1 cellular context compared by ENCODE assay signal in genomic region chr2:111897924-111898702, GRCh38.
A peak's percentile ranks its signal among the peaks of the same experiment; 100 is the strongest.
TF ChIP-seq lines count a peak whose summit lies in the region.

TSS of gene MERTK (plus strand) at chr2:111898607. CDS start at chr2:111898736, 129 bp downstream.

TF ChIP-seq in HepG2, 621 proteins besides CTCF, POLR2A, EP300 and RAD21 (continued from another document and continues in another):
- TF ChIP-seq AHDC1 (CRISPR knock-in tag; IDR thresholded peaks at IDR 0.05; ENCODE audit: borderline replicate concordance) = peak; percentile 25; the same call in 1 of the 2 replicates
- peak; percentile 14; the same call in 1 of the 2 replicates for TF ChIP-seq SRY (CRISPR knock-in tag; IDR thresholded peaks at IDR 0.05)
- peak; percentile 52; the same call in 1 of the 2 replicates for TF ChIP-seq ZMYM3 (CRISPR knock-in tag; IDR thresholded peaks at IDR 0.05)
- no peak for TF ChIP-seq RFX1 (IDR thresholded peaks at IDR 0.05)
- peak; percentile 61 for TF ChIP-seq ZMYM4 (CRISPR knock-in tag; IDR thresholded peaks at IDR 0.05)
- TF ChIP-seq ATF3 (CRISPR knock-in tag; IDR thresholded peaks at IDR 0.05) = peak; percentile 56; the same call in 1 of the 2 replicates
- no peak for TF ChIP-seq ZNF788 (CRISPR knock-in tag; IDR thresholded peaks at IDR 0.05; ENCODE audit: borderline replicate concordance)
- TF ChIP-seq PTBP1 (IDR thresholded peaks at IDR 0.05; ENCODE audit: low read depth, low read length, poor library complexity, severe bottlenecking) = no peak
- TF ChIP-seq ZNF562 (CRISPR knock-in tag; IDR thresholded peaks at IDR 0.05; ENCODE audit: borderline replicate concordance) = no peak
- TF ChIP-seq KMT2A (CRISPR knock-in tag; IDR thresholded peaks at IDR 0.05) = peak; percentile 94
- peak; percentile 70; the same call in 1 of the 2 replicates for TF ChIP-seq SKIL (CRISPR knock-in tag; IDR thresholded peaks at IDR 0.05; ENCODE audit: borderline replicate concordance)
- no peak for TF ChIP-seq ATF5 (CRISPR knock-in tag; IDR thresholded peaks at IDR 0.05; ENCODE audit: low read depth)
- peak; percentile 64; the same call in 1 of the 2 replicates for TF ChIP-seq CBFB (CRISPR knock-in tag; IDR thresholded peaks at IDR 0.05)
- peak; percentile 60 for TF ChIP-seq DBP (CRISPR knock-in tag; IDR thresholded peaks at IDR 0.05; ENCODE audit: not compliant biosample characterization)
- no peak for TF ChIP-seq ATAD3A (CRISPR knock-in tag; IDR thresholded peaks at IDR 0.05)
- no peak for TF ChIP-seq TAF15 (IDR thresholded peaks at IDR 0.05; ENCODE audit: low read depth, low read length, poor library complexity, severe bottlenecking)
- TF ChIP-seq ZBTB25 (CRISPR knock-in tag; IDR thresholded peaks at IDR 0.05) = peak; percentile 14
- no peak for TF ChIP-seq ZNF678 (CRISPR knock-in tag; IDR thresholded peaks at IDR 0.05)
- peak; percentile 72 for TF ChIP-seq BCL6 (CRISPR knock-in tag; IDR thresholded peaks at IDR 0.05)
- TF ChIP-seq RNF219 (CRISPR knock-in tag; IDR thresholded peaks at IDR 0.05) = no peak
- peak; percentile 89 to 90 for TF ChIP-seq HMGXB4 (CRISPR knock-in tag; IDR thresholded peaks at IDR 0.05; ENCODE audit: borderline replicate concordance in 1 of 2, low read depth in 1 of 2)
- no peak for TF ChIP-seq ZBTB46 (CRISPR knock-in tag; IDR thresholded peaks at IDR 0.05; ENCODE audit: borderline replicate concordance)
- no peak for TF ChIP-seq FOXK2 (IDR thresholded peaks at IDR 0.05)
- peak; percentile 17; the same call in 1 of the 2 replicates for TF ChIP-seq TFE3 (CRISPR knock-in tag; IDR thresholded peaks at IDR 0.05)
- TF ChIP-seq STAT5B (CRISPR knock-in tag; IDR thresholded peaks at IDR 0.05) = no peak; the same call in 1 of the 2 replicates
- no peak for TF ChIP-seq ZNF775 (CRISPR knock-in tag; IDR thresholded peaks at IDR 0.05; ENCODE audit: borderline replicate concordance)
- peak; percentile 47 for TF ChIP-seq PHF5A (CRISPR knock-in tag; IDR thresholded peaks at IDR 0.05; ENCODE audit: low read depth, unreplicated experiment)
- no peak for TF ChIP-seq ZFP62 (CRISPR knock-in tag; IDR thresholded peaks at IDR 0.05)
- peak; percentile 76 for TF ChIP-seq HDAC1 (CRISPR knock-in tag; IDR thresholded peaks at IDR 0.05)
- peak; percentile 82; the same call in 1 of the 2 replicates for TF ChIP-seq MTA1 (CRISPR knock-in tag; IDR thresholded peaks at IDR 0.05; ENCODE audit: borderline replicate concordance)
- TF ChIP-seq ZNF83 (CRISPR knock-in tag; IDR thresholded peaks at IDR 0.05; ENCODE audit: borderline replicate concordance) = peak; percentile 73; the same call in 1 of the 2 replicates
- TF ChIP-seq SIX1 (CRISPR knock-in tag; IDR thresholded peaks at IDR 0.05; ENCODE audit: borderline replicate concordance) = no peak; the same call in 1 of the 2 replicates
- TF ChIP-seq ZNF639 (CRISPR knock-in tag; conservative IDR thresholded peaks at IDR 0.05) = peak; percentile 61
- 0 out of 2 replicates have a peak, but pooled peaks have one; percentile 47 for TF ChIP-seq SP4 (CRISPR knock-in tag; IDR thresholded peaks at IDR 0.05)
- peak; percentile 74 for TF ChIP-seq CBX1 (IDR thresholded peaks at IDR 0.05; ENCODE audit: low read depth)
- TF ChIP-seq ZZZ3 (CRISPR knock-in tag; IDR thresholded peaks at IDR 0.05; ENCODE audit: borderline replicate concordance) = no peak
